Comparison of ENCODE assay signal across 1 cellular context in the genomic region with DNA sequence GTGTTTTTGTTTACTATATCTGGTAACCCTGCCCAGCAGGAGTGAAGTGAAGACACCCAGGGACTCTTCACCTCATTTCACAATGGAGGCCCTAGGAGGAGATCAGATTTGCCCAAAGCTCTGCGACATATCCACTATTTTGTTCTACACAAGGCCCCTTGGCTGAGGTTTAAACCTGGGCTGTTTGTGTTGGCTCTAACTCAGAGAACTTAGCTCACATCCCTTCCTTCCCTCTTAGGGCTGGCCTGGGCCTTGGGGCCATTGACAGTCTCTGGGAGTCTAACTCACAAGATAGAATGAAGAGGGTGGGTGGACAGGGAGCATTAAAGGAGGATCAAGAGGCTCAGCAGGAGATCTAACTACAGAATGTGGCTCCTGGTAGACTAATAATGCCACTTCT.
TF ChIP-seq lines count a peak whose summit lies in the region.

No MANE protein-coding gene starts in this region.

TF ChIP-seq in IMR-90, 13 proteins besides CTCF, POLR2A, EP300 and RAD21 (continued from another document):
- TF ChIP-seq, protein P1, sequence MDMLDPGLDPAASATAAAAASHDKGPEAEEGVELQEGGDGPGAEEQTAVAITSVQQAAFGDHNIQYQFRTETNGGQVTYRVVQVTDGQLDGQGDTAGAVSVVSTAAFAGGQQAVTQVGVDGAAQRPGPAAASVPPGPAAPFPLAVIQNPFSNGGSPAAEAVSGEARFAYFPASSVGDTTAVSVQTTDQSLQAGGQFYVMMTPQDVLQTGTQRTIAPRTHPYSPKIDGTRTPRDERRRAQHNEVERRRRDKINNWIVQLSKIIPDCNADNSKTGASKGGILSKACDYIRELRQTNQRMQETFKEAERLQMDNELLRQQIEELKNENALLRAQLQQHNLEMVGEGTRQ (IDR thresholded peaks at IDR 0.05; ENCODE audit: low read depth, low read length) = no peak
- no peak for TF ChIP-seq RCOR1 (IDR thresholded peaks at IDR 0.05; ENCODE audit: insufficient replicate concordance, low read length)
